Comparison of ENCODE assay signal across 1 cellular context in the genomic region with DNA sequence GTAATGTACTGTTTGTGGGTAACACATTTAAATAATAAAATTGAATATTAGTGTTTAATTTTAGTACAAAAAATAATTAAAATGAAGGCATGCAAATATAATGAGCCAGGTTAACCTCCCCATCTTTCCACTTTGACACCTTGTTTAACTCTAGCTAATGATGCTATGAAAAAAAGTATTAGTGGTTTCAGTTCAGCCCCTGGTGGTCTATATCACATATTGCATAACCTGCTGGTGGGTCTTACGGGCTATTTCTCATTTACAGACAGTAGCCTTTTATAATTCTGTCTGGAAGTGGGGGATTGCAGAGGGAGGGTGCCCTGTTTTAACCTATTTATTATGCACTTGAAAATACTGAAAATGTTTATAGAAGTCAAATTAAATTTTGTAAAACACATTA.
TF ChIP-seq lines count a peak whose summit lies in the region.

No MANE protein-coding gene starts in this region.

TF ChIP-seq in SK-N-SH treated with all-trans-retinoic acid at 6 μM for 48 hours, 23 proteins besides CTCF, POLR2A, EP300 and RAD21 (continued from another document):
- TF ChIP-seq ISL1 (CRISPR knock-in tag; IDR thresholded peaks at IDR 0.05): no peak
- no peak for TF ChIP-seq TOX (CRISPR knock-in tag; IDR thresholded peaks at IDR 0.05; ENCODE audit: borderline replicate concordance)
- no peak for TF ChIP-seq ZC3H10 (CRISPR knock-in tag; IDR thresholded peaks at IDR 0.05)
- no peak for TF ChIP-seq PPARA (CRISPR knock-in tag; IDR thresholded peaks at IDR 0.05; ENCODE audit: borderline replicate concordance)
- no peak for TF ChIP-seq OSR1 (CRISPR knock-in tag; IDR thresholded peaks at IDR 0.05)
- no peak for TF ChIP-seq ZFP3 (CRISPR knock-in tag; IDR thresholded peaks at IDR 0.05)
- TF ChIP-seq, protein P1, sequence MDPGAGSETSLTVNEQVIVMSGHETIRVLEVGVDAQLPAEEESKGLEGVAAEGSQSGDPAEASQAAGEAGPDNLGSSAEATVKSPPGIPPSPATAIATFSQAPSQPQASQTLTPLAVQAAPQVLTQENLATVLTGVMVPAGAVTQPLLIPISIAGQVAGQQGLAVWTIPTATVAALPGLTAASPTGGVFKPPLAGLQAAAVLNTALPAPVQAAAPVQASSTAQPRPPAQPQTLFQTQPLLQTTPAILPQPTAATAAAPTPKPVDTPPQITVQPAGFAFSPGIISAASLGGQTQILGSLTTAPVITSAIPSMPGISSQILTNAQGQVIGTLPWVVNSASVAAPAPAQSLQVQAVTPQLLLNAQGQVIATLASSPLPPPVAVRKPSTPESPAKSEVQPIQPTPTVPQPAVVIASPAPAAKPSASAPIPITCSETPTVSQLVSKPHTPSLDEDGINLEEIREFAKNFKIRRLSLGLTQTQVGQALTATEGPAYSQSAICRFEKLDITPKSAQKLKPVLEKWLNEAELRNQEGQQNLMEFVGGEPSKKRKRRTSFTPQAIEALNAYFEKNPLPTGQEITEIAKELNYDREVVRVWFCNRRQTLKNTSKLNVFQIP (CRISPR knock-in tag; IDR thresholded peaks at IDR 0.05; ENCODE audit: borderline replicate concordance, low read depth): no peak
- TF ChIP-seq BACH2 (CRISPR knock-in tag; IDR thresholded peaks at IDR 0.05; ENCODE audit: borderline replicate concordance): no peak
- TF ChIP-seq, protein P2, sequence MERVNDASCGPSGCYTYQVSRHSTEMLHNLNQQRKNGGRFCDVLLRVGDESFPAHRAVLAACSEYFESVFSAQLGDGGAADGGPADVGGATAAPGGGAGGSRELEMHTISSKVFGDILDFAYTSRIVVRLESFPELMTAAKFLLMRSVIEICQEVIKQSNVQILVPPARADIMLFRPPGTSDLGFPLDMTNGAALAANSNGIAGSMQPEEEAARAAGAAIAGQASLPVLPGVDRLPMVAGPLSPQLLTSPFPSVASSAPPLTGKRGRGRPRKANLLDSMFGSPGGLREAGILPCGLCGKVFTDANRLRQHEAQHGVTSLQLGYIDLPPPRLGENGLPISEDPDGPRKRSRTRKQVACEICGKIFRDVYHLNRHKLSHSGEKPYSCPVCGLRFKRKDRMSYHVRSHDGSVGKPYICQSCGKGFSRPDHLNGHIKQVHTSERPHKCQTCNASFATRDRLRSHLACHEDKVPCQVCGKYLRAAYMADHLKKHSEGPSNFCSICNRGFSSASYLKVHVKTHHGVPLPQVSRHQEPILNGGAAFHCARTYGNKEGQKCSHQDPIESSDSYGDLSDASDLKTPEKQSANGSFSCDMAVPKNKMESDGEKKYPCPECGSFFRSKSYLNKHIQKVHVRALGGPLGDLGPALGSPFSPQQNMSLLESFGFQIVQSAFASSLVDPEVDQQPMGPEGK (CRISPR knock-in tag; IDR thresholded peaks at IDR 0.05; ENCODE audit: borderline replicate concordance): no peak
- no peak for TF ChIP-seq ZNF565 (CRISPR knock-in tag; conservative IDR thresholded peaks at IDR 0.05; ENCODE audit: low read depth)
- TF ChIP-seq, protein P3, sequence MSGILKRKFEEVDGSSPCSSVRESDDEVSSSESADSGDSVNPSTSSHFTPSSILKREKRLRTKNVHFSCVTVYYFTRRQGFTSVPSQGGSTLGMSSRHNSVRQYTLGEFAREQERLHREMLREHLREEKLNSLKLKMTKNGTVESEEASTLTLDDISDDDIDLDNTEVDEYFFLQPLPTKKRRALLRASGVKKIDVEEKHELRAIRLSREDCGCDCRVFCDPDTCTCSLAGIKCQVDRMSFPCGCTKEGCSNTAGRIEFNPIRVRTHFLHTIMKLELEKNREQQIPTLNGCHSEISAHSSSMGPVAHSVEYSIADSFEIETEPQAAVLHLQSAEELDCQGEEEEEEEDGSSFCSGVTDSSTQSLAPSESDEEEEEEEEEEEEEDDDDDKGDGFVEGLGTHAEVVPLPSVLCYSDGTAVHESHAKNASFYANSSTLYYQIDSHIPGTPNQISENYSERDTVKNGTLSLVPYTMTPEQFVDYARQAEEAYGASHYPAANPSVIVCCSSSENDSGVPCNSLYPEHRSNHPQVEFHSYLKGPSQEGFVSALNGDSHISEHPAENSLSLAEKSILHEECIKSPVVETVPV (CRISPR knock-in tag; IDR thresholded peaks at IDR 0.05): no peak
- TF ChIP-seq CSDC2 (CRISPR knock-in tag; IDR thresholded peaks at IDR 0.05): no peak
- no peak for TF ChIP-seq ESRRG (CRISPR knock-in tag; IDR thresholded peaks at IDR 0.05)
- TF ChIP-seq ARNTL (CRISPR knock-in tag; IDR thresholded peaks at IDR 0.05; ENCODE audit: borderline replicate concordance, low read depth): no peak
- no peak for TF ChIP-seq ZNF8 (CRISPR knock-in tag; IDR thresholded peaks at IDR 0.05)
- no peak for TF ChIP-seq RARB (CRISPR knock-in tag; IDR thresholded peaks at IDR 0.05)
- TF ChIP-seq GLIS3 (CRISPR knock-in tag; IDR thresholded peaks at IDR 0.05): no peak
